16 cellular contexts compared by ENCODE assay signal in genomic region chr6:139531716-139532115, GRCh38.
DNase-seq lines count a peak whose midpoint lies in the region; ATAC-seq, FAIRE-seq and TF ChIP-seq lines count a peak whose summit lies in the region.
"Had no signal": no experiment of that assay in that cellular context is flagged by ENCODE, and none has a peak within 500 bp of the region (broad histone marks: within the 10 kb centered on the region; RNA-seq: fewer than 3 reads in every experiment).

No MANE protein-coding gene starts in this region.

- no peaks in the 10 kb centered on the region for H3K9me3 Mint-ChIP-seq in HFFc6
- peaks cover 5% of the 10 kb centered on the region for H3K9me3 Mint-ChIP-seq in neural progenitor cell

- H3K4me3 Mint-ChIP-seq in HFFc6 (peak overlapping the region; percentile 24; the same call in 1 of the 2 replicates), neural progenitor cell (no peak overlapping the region)

- H3K4me3 ChIP-seq in A673 (ENCODE audit: low read depth, low read length, poor library complexity, severe bottlenecking) (no peak overlapping the region), brain microvascular endothelial cell (ENCODE audit: low read depth, low read length) (no peak overlapping the region), neural progenitor cell (no peak overlapping the region), lower leg skin (ENCODE audit: low read depth, poor library complexity, severe bottlenecking) (no peak overlapping the region)
- H3K4me3 ChIP-seq: heart left ventricle, prostate gland, suprapubic skin had no signal

- no peaks in the 10 kb centered on the region for H3K36me3 ChIP-seq in A673 (ENCODE audit: insufficient read depth, low read length, poor library complexity, severe bottlenecking)
- no peaks in the 10 kb centered on the region for H3K36me3 ChIP-seq in brain microvascular endothelial cell (replicated peaks)
- no peaks in the 10 kb centered on the region for H3K36me3 ChIP-seq in neural progenitor cell
- H3K36me3 ChIP-seq: heart left ventricle, prostate gland, suprapubic skin had no signal

- H3K4me2 ChIP-seq in neural progenitor cell: no peak overlapping the region

- H3K27me3 ChIP-seq in A673 (replicated peaks; ENCODE audit: insufficient read depth, low read depth, low read length, poor library complexity): no peaks in the 10 kb centered on the region
- no peaks in the 10 kb centered on the region for H3K27me3 ChIP-seq in brain microvascular endothelial cell (replicated peaks)
- H3K27me3 ChIP-seq in neural progenitor cell: no peaks in the 10 kb centered on the region
- H3K27me3 ChIP-seq: heart left ventricle, suprapubic skin had no signal

- peak overlapping the region; percentile 4 for H3K27ac ChIP-seq in A673 (ENCODE audit: low read depth, low read length, poor library complexity, severe bottlenecking)
- peak overlapping the region; percentile 16 for H3K27ac ChIP-seq in brain microvascular endothelial cell
- H3K27ac ChIP-seq in neural progenitor cell: no peak overlapping the region
- H3K27ac ChIP-seq: epithelial cell of prostate, prostate gland, suprapubic skin had no signal

- intact Hi-C loops in A673 (cut with micrococcal nuclease; ENCODE audit: unreplicated experiment) (no loop called here), lower leg skin (cut with DNase I; ENCODE audit: low total_unique reads) (no loop called here)

- DNase-seq in A673 (ENCODE audit: low spot score) (no peak), HFFc6 (no peak), brain microvascular endothelial cell (no peak), neural progenitor cell (ENCODE audit: low spot score) (no peak), lower leg skin (ENCODE audit: low spot score in 2 of 2) (no peak), GM19239 (ENCODE audit: insufficient read length, low spot score) (no peak)
- DNase-seq: amygdala, heart left ventricle, NCI-H1417, NCI-H345 had no signal

- H2AFZ ChIP-seq in neural progenitor cell (replicated peaks): no peak overlapping the region

- in situ Hi-C loops in brain microvascular endothelial cell (cut with HindIII; ENCODE audit: low pct_ligation_motif_present, low sequenced_read_pairs): no loop called here

- TF ChIP-seq CTCF in A673 (conservative IDR thresholded peaks at IDR 0.05; ENCODE audit: low read depth, low read length) (no peak), HFFc6 (IDR thresholded peaks at IDR 0.05) (no peak), brain microvascular endothelial cell (IDR thresholded peaks at IDR 0.05; ENCODE audit: low read depth, low read length, missing control alignments) (no peak), neural progenitor cell (IDR thresholded peaks at IDR 0.05) (no peak), lower leg skin (IDR thresholded peaks at IDR 0.05) (no peak)

- TF ChIP-seq POLR2A in lower leg skin (IDR thresholded peaks at IDR 0.05): no peak

- no peak overlapping the region for H3K9ac ChIP-seq in neural progenitor cell

- CTCF ChIA-PET in A673 (lab: Charles Lee): no interaction called here

- POLR2A ChIA-PET in A673 (lab: Charles Lee; ENCODE audit: low non-redundant PET): no interaction called here

- 72 to 79% methylated on average over 2 of the region's 2 CpGs for WGBS in lower leg skin, 2 donors

- H3K4me1 Mint-ChIP-seq in HFFc6 (ENCODE audit: low read depth) (peaks cover 48% of the 10 kb centered on the region), neural progenitor cell (peaks cover 17% of the 10 kb centered on the region)

- H3K79me2 ChIP-seq in neural progenitor cell (ENCODE audit: low read depth): no peaks in the 10 kb centered on the region

- H3K36me3 Mint-ChIP-seq in HFFc6 (ENCODE audit: low read depth) (peaks cover 5% of the 10 kb centered on the region; the same call in 1 of the 2 replicates), neural progenitor cell (no peaks in the 10 kb centered on the region)

- H3K4me1 ChIP-seq in A673 (ENCODE audit: insufficient read depth, low read length, poor library complexity, severe bottlenecking) (peaks cover 31% of the 10 kb centered on the region), neural progenitor cell (no peaks in the 10 kb centered on the region)

- no peaks in the 10 kb centered on the region for H4K20me1 ChIP-seq in neural progenitor cell (ENCODE audit: low read depth)

- ATAC-seq in HG03565 (IDR thresholded peaks at IDR 0.05; ENCODE audit: unreplicated experiment) (no peak), HG03442 (IDR thresholded peaks at IDR 0.05; ENCODE audit: unreplicated experiment) (no peak)
- ATAC-seq: heart left ventricle had no signal

- FAIRE-seq in GM19239 (lab: Jason Lieb, UNC): no peak
- FAIRE-seq: D721Med had no signal

- H3K27ac Mint-ChIP-seq in HFFc6: peak overlapping the region; percentile 78
- H3K27ac Mint-ChIP-seq in neural progenitor cell: peak overlapping the region; percentile 26

- BruUV-seq in A673 (replicated peaks; lab: Mats Ljungman, UMichigan): no TSS peak

- H3K9me3 ChIP-seq in A673 (ENCODE audit: low read depth, low read length, poor library complexity, severe bottlenecking) (peaks cover 4% of the 10 kb centered on the region), neural progenitor cell (ENCODE audit: low read depth) (no peaks in the 10 kb centered on the region)
- H3K9me3 ChIP-seq: heart left ventricle, prostate gland, suprapubic skin had no signal

- H3K27me3 Mint-ChIP-seq in HFFc6 (ENCODE audit: insufficient read depth) (peaks cover 1% of the 10 kb centered on the region; the same call in 1 of the 2 replicates), neural progenitor cell (ENCODE audit: insufficient read depth, low read depth) (no peaks in the 10 kb centered on the region)

- H3F3A ChIP-seq in neural progenitor cell (ENCODE audit: low read depth): no peaks in the 10 kb centered on the region
